ENCODE assay signal across 8 cellular contexts in genomic region chr6:144055121-144055931, GRCh38. TPM values are rescaled to one million over a fixed set of nuclear protein-coding genes. Genes with fewer than 3 reads are reported as not detected.
A peak's percentile ranks its signal among the peaks of the same experiment; 100 is the strongest.
DNase-seq lines count a peak whose midpoint lies in the region; ATAC-seq and TF ChIP-seq lines count a peak whose summit lies in the region.

No MANE protein-coding gene starts in this region.

- no peak overlapping the region for H3K4me2 ChIP-seq in PC-3 (ENCODE audit: low read length)

- TF ChIP-seq CTCF in lower lobe of right lung (IDR thresholded peaks at IDR 0.05) = no peak
- no peak for TF ChIP-seq CTCF in ascending aorta (IDR thresholded peaks at IDR 0.05)
- no peak for TF ChIP-seq CTCF in PC-3 (conservative IDR thresholded peaks at IDR 0.05; ENCODE audit: low read depth, low read length)

- peak overlapping the region; percentile 99 for H3K27ac Mint-ChIP-seq in T-helper 1 cell treated with Interleukin-12 subunit alpha and Interleukin-12 subunit beta and Interleukin-4 antibody, amounts not matched to agents 30 μg/mL and 1 μg/mL, for 36 hours

- DNase-seq in lower lobe of right lung (no peak), ascending aorta (ENCODE audit: low spot score in 2 of 2) (no peak), DMS153 (lab: John Stamatoyannopoulos, UW) (no peak), anterior cingulate cortex (lab: John Stamatoyannopoulos, UW) (no peak), PC-3 (no peak)

- no peaks in the 10 kb centered on the region for H3K27me3 ChIP-seq in lower lobe of right lung (ENCODE audit: low read depth)
- no peaks in the 10 kb centered on the region for H3K27me3 ChIP-seq in ascending aorta
- no peaks in the 10 kb centered on the region for H3K27me3 ChIP-seq in PC-3 (ENCODE audit: low read length)

- peaks cover 28% of the 10 kb centered on the region for H3K4me1 Mint-ChIP-seq in T-helper 1 cell treated with Interleukin-12 subunit alpha and Interleukin-12 subunit beta and Interleukin-4 antibody, amounts not matched to agents 30 μg/mL and 1 μg/mL, for 36 hours (ENCODE audit: low read depth)

- no peaks in the 10 kb centered on the region for H3K9me3 ChIP-seq in lower lobe of right lung
- H3K9me3 ChIP-seq in ascending aorta = no peaks in the 10 kb centered on the region
- H3K9me3 ChIP-seq in PC-3 (ENCODE audit: low read length) = no peaks in the 10 kb centered on the region

- H2AFZ ChIP-seq in PC-3 (ENCODE audit: low read length) = no peak overlapping the region

- peak overlapping the region; percentile 1 for H3K27ac ChIP-seq in lower lobe of right lung
- no peak overlapping the region for H3K27ac ChIP-seq in ascending aorta
- no peak overlapping the region for H3K27ac ChIP-seq in PC-3 (ENCODE audit: low read length)

- no TSS peak for BruUV-seq in PC-3 (replicated peaks; lab: Mats Ljungman, UMichigan)

- H3K9me3 Mint-ChIP-seq in T-helper 1 cell treated with Interleukin-12 subunit alpha and Interleukin-12 subunit beta and Interleukin-4 antibody, amounts not matched to agents 30 μg/mL and 1 μg/mL, for 36 hours = no peaks in the 10 kb centered on the region

- peak overlapping the region; percentile 14 for H3K4me3 ChIP-seq in lower lobe of right lung
- H3K4me3 ChIP-seq in ascending aorta = no peak overlapping the region
- H3K4me3 ChIP-seq in PC-3 (ENCODE audit: low read length) = no peak overlapping the region

- H3K36me3 ChIP-seq in lower lobe of right lung = no peaks in the 10 kb centered on the region
- H3K36me3 ChIP-seq in ascending aorta = no peaks in the 10 kb centered on the region
- H3K36me3 ChIP-seq in PC-3 (ENCODE audit: low read depth, low read length) = no peaks in the 10 kb centered on the region

- H3K4me1 ChIP-seq in lower lobe of right lung = no peaks in the 10 kb centered on the region
- H3K4me1 ChIP-seq in ascending aorta = no peaks in the 10 kb centered on the region
- H3K4me1 ChIP-seq in PC-3 (ENCODE audit: insufficient read depth, low read length) = no peaks in the 10 kb centered on the region

- H3K36me3 Mint-ChIP-seq in T-helper 1 cell treated with Interleukin-12 subunit alpha and Interleukin-12 subunit beta and Interleukin-4 antibody, amounts not matched to agents 30 μg/mL and 1 μg/mL, for 36 hours (ENCODE audit: low read depth) = no peaks in the 10 kb centered on the region

- H4K20me1 ChIP-seq in PC-3 (ENCODE audit: low read length) = no peaks in the 10 kb centered on the region

- no peaks in the 10 kb centered on the region for H3F3A ChIP-seq in PC-3 (ENCODE audit: low read length, unreplicated experiment)

- CTCF ChIA-PET in PC-3 (lab: Charles Lee) = no interaction called here

- peak; percentile 76 for ATAC-seq in GM18861 (IDR thresholded peaks at IDR 0.05; ENCODE audit: unreplicated experiment)
- ATAC-seq in HG02870 (IDR thresholded peaks at IDR 0.05; ENCODE audit: unreplicated experiment) = peak; percentile 93
- ATAC-seq in lower lobe of right lung = peak; percentile 57 to 75
- no peak for ATAC-seq in PC-3

- POLR2A ChIA-PET in PC-3 (lab: Charles Lee; ENCODE audit: unreplicated experiment) = no interaction called here

- H3K9ac ChIP-seq in PC-3 (ENCODE audit: low read length) = no peak overlapping the region

- no peaks in the 10 kb centered on the region for H3K27me3 Mint-ChIP-seq in T-helper 1 cell treated with Interleukin-12 subunit alpha and Interleukin-12 subunit beta and Interleukin-4 antibody, amounts not matched to agents 30 μg/mL and 1 μg/mL, for 36 hours (ENCODE audit: low read depth)

- H3K9me2 ChIP-seq in PC-3 (replicated peaks; ENCODE audit: low read length) = no peaks in the 10 kb centered on the region

- peak overlapping the region; percentile 90 for H3K4me3 Mint-ChIP-seq in T-helper 1 cell treated with Interleukin-12 subunit alpha and Interleukin-12 subunit beta and Interleukin-4 antibody, amounts not matched to agents 30 μg/mL and 1 μg/mL, for 36 hours

- H3K79me2 ChIP-seq in PC-3 (ENCODE audit: low read length) = no peaks in the 10 kb centered on the region

- intact Hi-C loops in lower lobe of right lung (cut with DNase I) = no loop called here
- intact Hi-C loops in ascending aorta (cut with DNase I) = no loop called here
- intact Hi-C loops in PC-3 (cut with micrococcal nuclease) = no loop called here

RNA-seq across cellular contexts. Expression of gene SF3B5, which starts 40.0 kb away (rescaled TPM):
- total RNA-seq in lower lobe of right lung = 112 TPM
- total RNA-seq in ascending aorta = 123 TPM
- 124 and 139 TPM in 2 replicates for total RNA-seq in PC-3 (2014; rRNA removed)

RNA-seq across cellular contexts. Expression of gene PLAGL1, which starts 47.3 kb away (rescaled TPM):
- 44.7 TPM for total RNA-seq in lower lobe of right lung
- total RNA-seq in ascending aorta = 86.3 TPM
- 10.9 and 14.4 TPM in 2 replicates for total RNA-seq in PC-3 (2014; rRNA removed)
